1 cellular context compared by ENCODE assay signal in genomic region chr22:33717694-33718396, GRCh38.
TF ChIP-seq lines count a peak whose summit lies in the region.

No MANE protein-coding gene starts in this region.

TF ChIP-seq in GM12878, 131 proteins besides CTCF, POLR2A, EP300 and RAD21 (continued from another document):
- TF ChIP-seq, protein P1, sequence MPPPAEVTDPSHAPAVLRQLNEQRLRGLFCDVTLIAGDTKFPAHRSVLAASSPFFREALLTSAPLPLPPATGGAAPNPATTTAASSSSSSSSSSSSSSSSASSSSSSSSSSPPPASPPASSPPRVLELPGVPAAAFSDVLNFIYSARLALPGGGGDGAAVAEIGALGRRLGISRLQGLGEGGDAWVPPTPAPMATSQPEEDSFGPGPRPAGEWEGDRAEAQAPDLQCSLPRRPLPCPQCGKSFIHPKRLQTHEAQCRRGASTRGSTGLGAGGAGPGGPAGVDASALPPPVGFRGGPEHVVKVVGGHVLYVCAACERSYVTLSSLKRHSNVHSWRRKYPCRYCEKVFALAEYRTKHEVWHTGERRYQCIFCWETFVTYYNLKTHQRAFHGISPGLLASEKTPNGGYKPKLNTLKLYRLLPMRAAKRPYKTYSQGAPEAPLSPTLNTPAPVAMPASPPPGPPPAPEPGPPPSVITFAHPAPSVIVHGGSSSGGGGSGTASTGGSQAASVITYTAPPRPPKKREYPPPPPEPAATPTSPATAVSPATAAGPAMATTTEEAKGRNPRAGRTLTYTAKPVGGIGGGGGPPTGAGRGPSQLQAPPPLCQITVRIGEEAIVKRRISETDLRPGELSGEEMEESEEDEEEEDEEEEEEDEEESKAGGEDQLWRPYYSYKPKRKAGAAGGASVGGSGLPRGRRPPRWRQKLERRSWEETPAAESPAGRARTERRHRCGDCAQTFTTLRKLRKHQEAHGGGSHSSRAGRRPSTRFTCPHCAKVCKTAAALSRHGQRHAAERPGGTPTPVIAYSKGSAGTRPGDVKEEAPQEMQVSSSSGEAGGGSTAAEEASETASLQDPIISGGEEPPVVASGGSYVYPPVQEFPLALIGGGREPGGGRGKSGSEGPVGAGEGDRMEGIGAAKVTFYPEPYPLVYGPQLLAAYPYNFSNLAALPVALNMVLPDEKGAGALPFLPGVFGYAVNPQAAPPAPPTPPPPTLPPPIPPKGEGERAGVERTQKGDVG (CRISPR knock-in tag; IDR thresholded peaks at IDR 0.05) = no peak
- TF ChIP-seq RELB (IDR thresholded peaks at IDR 0.05; ENCODE audit: low read depth) (no peak), E2F4 (IDR thresholded peaks at IDR 0.05; ENCODE audit: low read depth, low read length) (no peak), CBFB (IDR thresholded peaks at IDR 0.05; ENCODE audit: low read depth) (no peak), ZZZ3 (IDR thresholded peaks at IDR 0.05; ENCODE audit: control insufficient read depth, insufficient read length, low read depth) (no peak), ETV6 (conservative IDR thresholded peaks at IDR 0.05 in 1 of 2, IDR thresholded peaks at IDR 0.05 in 1 of 2; ENCODE audit: borderline replicate concordance in 1 of 2, low read depth in 1 of 2) (no peak), MYB (IDR thresholded peaks at IDR 0.05; ENCODE audit: borderline replicate concordance, low read depth, low read length) (no peak), DPF2 (IDR thresholded peaks at IDR 0.05) (no peak), ZNF24 (IDR thresholded peaks at IDR 0.05) (no peak), SMAD1 (IDR thresholded peaks at IDR 0.05; ENCODE audit: low read depth, partially characterized antibody) (no peak), RBBP5 (conservative IDR thresholded peaks at IDR 0.05) (no peak), SIN3A (IDR thresholded peaks at IDR 0.05; ENCODE audit: low read depth, low read length) (no peak)
- TF ChIP-seq, protein P2, sequence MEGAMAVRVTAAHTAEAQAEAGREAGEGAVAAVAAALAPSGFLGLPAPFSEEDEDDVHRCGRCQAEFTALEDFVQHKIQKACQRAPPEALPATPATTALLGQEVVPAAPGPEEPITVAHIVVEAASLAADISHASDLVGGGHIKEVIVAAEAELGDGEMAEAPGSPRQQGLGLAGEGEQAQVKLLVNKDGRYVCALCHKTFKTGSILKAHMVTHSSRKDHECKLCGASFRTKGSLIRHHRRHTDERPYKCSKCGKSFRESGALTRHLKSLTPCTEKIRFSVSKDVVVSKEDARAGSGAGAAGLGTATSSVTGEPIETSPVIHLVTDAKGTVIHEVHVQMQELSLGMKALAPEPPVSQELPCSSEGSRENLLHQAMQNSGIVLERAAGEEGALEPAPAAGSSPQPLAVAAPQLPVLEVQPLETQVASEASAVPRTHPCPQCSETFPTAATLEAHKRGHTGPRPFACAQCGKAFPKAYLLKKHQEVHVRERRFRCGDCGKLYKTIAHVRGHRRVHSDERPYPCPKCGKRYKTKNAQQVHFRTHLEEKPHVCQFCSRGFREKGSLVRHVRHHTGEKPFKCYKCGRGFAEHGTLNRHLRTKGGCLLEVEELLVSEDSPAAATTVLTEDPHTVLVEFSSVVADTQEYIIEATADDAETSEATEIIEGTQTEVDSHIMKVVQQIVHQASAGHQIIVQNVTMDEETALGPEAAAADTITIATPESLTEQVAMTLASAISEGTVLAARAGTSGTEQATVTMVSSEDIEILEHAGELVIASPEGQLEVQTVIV (IDR thresholded peaks at IDR 0.05; ENCODE audit: borderline replicate concordance, partially characterized antibody) = no peak
- TF ChIP-seq, protein P3, sequence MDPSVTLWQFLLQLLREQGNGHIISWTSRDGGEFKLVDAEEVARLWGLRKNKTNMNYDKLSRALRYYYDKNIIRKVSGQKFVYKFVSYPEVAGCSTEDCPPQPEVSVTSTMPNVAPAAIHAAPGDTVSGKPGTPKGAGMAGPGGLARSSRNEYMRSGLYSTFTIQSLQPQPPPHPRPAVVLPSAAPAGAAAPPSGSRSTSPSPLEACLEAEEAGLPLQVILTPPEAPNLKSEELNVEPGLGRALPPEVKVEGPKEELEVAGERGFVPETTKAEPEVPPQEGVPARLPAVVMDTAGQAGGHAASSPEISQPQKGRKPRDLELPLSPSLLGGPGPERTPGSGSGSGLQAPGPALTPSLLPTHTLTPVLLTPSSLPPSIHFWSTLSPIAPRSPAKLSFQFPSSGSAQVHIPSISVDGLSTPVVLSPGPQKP (IDR thresholded peaks at IDR 0.05; ENCODE audit: low read depth, low read length) = no peak
- TF ChIP-seq, protein P4, sequence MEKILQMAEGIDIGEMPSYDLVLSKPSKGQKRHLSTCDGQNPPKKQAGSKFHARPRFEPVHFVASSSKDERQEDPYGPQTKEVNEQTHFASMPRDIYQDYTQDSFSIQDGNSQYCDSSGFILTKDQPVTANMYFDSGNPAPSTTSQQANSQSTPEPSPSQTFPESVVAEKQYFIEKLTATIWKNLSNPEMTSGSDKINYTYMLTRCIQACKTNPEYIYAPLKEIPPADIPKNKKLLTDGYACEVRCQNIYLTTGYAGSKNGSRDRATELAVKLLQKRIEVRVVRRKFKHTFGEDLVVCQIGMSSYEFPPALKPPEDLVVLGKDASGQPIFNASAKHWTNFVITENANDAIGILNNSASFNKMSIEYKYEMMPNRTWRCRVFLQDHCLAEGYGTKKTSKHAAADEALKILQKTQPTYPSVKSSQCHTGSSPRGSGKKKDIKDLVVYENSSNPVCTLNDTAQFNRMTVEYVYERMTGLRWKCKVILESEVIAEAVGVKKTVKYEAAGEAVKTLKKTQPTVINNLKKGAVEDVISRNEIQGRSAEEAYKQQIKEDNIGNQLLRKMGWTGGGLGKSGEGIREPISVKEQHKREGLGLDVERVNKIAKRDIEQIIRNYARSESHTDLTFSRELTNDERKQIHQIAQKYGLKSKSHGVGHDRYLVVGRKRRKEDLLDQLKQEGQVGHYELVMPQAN (conservative IDR thresholded peaks at IDR 0.05) = no peak
